In genomic region chr16:19872179-19872863, GRCh38 we compare ENCODE assay signal across 16 cellular contexts. TPM values are rescaled to one million over a fixed set of nuclear protein-coding genes. Genes with fewer than 3 reads are reported as not detected.
DNase-seq lines count a peak whose midpoint lies in the region; ATAC-seq and TF ChIP-seq lines count a peak whose summit lies in the region.
"Had no signal": no experiment of that assay in that cellular context is flagged by ENCODE, and none has a peak within 500 bp of the region (broad histone marks: within the 10 kb centered on the region; RNA-seq: fewer than 3 reads in every experiment).

No MANE protein-coding gene starts in this region.

- no peak overlapping the region for H3K27ac Mint-ChIP-seq in Calu3 (ENCODE audit: unreplicated experiment)
- H3K27ac Mint-ChIP-seq: CD4-positive, CD25-positive, alpha-beta regulatory T cell had no signal

- DNase-seq in Calu3: no peak
- DNase-seq in hippocampal formation (lab: John Stamatoyannopoulos, UW): peak; percentile 66 to 86
- DNase-seq in posterior cingulate gyrus: peak; percentile 72 to 98 (median 82)
- DNase-seq in RPMI8226: no peak
- no peak for DNase-seq in NCI-H345 treated with DMSO at 0.1 percent for 48 hours (lab: John Stamatoyannopoulos, UW; ENCODE audit: unreplicated experiment)
- DNase-seq in SKM-1 (lab: John Stamatoyannopoulos, UW; ENCODE audit: unreplicated experiment): no peak
- DNase-seq: CD4-positive, CD25-positive, alpha-beta regulatory T cell; DND-41; GF-D8; KG1; NCI-H1092; NCI-H187; NCI-H446 had no signal

- H3K9me3 Mint-ChIP-seq in Calu3 (ENCODE audit: low read depth, unreplicated experiment): no peaks in the 10 kb centered on the region

- H3K27ac ChIP-seq in angular gyrus (ENCODE audit: low read depth, low read length): peak overlapping the region; percentile 98

- intact Hi-C loops in Calu3 (cut with micrococcal nuclease; ENCODE audit: unreplicated experiment): no loop called here
- intact Hi-C loops in posterior cingulate gyrus (cut with DNase I): no loop called here

- no peaks in the 10 kb centered on the region for H3K27me3 Mint-ChIP-seq in Calu3 (ENCODE audit: unreplicated experiment)
- H3K27me3 Mint-ChIP-seq: CD4-positive, CD25-positive, alpha-beta regulatory T cell had no signal

- TF ChIP-seq CTCF in Calu3 (IDR thresholded peaks at IDR 0.05; ENCODE audit: unreplicated experiment): no peak

- H3K4me1 Mint-ChIP-seq in Calu3 (ENCODE audit: low read depth, unreplicated experiment): peaks cover 49% of the 10 kb centered on the region

- peaks cover 82% of the 10 kb centered on the region for H3K36me3 Mint-ChIP-seq in Calu3 (ENCODE audit: insufficient read depth, unreplicated experiment)

- CTCF ChIA-PET in Calu3 (lab: Charles Lee): no interaction called here

- ATAC-seq in GM19395 (IDR thresholded peaks at IDR 0.05; ENCODE audit: unreplicated experiment): no peak
- ATAC-seq: Right ventricle myocardium inferior had no signal

- no TSS peak for BruUV-seq in Calu3 (replicated peaks; lab: Mats Ljungman, UMichigan)

- peak overlapping the region; percentile 11 for H3K4me3 Mint-ChIP-seq in Calu3 (ENCODE audit: low read depth, unreplicated experiment)
- H3K4me3 Mint-ChIP-seq: CD4-positive, CD25-positive, alpha-beta regulatory T cell had no signal

RNA-seq across cellular contexts. Expression of gene GPRC5B, which starts 12.3 kb away (rescaled TPM):
- 276 and 294 TPM in 2 replicates for total RNA-seq in Calu3 (2022)

Comparison
In these comparisons a context has a peak if more than half of its experiments do, and no peak if none do; other contexts are left out.
1. DNase-seq: peak in hippocampal formation (2 of 2) and posterior cingulate gyrus (10 of 10); none in Calu3 (single experiment), RPMI8226 (single experiment), NCI-H345 treated with DMSO at 0.1 percent for 48 hours (single experiment) and SKM-1 (single experiment).